1 cellular context compared by ENCODE assay signal in the genomic region with DNA sequence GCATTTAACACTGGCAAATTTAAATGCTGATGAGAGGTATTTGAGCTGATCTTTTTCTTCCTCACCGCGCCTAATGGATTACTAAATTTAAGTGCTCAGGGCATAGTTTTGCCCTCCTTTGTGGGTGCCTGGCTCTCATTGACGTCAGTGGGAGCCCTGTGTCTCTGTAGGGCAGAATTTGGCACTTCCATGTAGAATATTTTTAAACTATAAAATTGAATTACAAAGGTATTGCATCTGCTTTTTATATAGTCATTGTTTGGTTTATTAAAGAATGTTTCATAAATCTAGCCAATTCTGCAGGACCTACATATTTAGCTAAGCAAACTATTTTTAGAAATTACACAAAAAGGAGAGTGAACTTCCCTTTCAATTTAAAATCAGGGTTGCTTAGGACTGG.
TF ChIP-seq lines count a peak whose summit lies in the region.

No MANE protein-coding gene starts in this region.

TF ChIP-seq in SK-N-SH treated with all-trans-retinoic acid at 6 μM for 48 hours, 23 proteins besides CTCF, POLR2A, EP300 and RAD21 (continued from another document):
- TF ChIP-seq, protein P1, sequence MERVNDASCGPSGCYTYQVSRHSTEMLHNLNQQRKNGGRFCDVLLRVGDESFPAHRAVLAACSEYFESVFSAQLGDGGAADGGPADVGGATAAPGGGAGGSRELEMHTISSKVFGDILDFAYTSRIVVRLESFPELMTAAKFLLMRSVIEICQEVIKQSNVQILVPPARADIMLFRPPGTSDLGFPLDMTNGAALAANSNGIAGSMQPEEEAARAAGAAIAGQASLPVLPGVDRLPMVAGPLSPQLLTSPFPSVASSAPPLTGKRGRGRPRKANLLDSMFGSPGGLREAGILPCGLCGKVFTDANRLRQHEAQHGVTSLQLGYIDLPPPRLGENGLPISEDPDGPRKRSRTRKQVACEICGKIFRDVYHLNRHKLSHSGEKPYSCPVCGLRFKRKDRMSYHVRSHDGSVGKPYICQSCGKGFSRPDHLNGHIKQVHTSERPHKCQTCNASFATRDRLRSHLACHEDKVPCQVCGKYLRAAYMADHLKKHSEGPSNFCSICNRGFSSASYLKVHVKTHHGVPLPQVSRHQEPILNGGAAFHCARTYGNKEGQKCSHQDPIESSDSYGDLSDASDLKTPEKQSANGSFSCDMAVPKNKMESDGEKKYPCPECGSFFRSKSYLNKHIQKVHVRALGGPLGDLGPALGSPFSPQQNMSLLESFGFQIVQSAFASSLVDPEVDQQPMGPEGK (CRISPR knock-in tag; IDR thresholded peaks at IDR 0.05; ENCODE audit: borderline replicate concordance) = peak; percentile 66; the same call in 1 of the 2 replicates
- TF ChIP-seq TCF4 (CRISPR knock-in tag; IDR thresholded peaks at IDR 0.05; ENCODE audit: borderline replicate concordance) = peak; percentile 69; the same call in 1 of the 2 replicates
- TF ChIP-seq, protein P2, sequence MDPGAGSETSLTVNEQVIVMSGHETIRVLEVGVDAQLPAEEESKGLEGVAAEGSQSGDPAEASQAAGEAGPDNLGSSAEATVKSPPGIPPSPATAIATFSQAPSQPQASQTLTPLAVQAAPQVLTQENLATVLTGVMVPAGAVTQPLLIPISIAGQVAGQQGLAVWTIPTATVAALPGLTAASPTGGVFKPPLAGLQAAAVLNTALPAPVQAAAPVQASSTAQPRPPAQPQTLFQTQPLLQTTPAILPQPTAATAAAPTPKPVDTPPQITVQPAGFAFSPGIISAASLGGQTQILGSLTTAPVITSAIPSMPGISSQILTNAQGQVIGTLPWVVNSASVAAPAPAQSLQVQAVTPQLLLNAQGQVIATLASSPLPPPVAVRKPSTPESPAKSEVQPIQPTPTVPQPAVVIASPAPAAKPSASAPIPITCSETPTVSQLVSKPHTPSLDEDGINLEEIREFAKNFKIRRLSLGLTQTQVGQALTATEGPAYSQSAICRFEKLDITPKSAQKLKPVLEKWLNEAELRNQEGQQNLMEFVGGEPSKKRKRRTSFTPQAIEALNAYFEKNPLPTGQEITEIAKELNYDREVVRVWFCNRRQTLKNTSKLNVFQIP (CRISPR knock-in tag; IDR thresholded peaks at IDR 0.05; ENCODE audit: borderline replicate concordance, low read depth) = no peak
- no peak for TF ChIP-seq OSR1 (CRISPR knock-in tag; IDR thresholded peaks at IDR 0.05)
- TF ChIP-seq ZFP3 (CRISPR knock-in tag; IDR thresholded peaks at IDR 0.05) = peak; percentile 46; the same call in 1 of the 2 replicates
